In genomic region chr2:11551569-11552259, GRCh38 we compare ENCODE assay signal across 1 cellular context.
A peak's percentile ranks its signal among the peaks of the same experiment; 100 is the strongest.
TF ChIP-seq lines count a peak whose summit lies in the region.

No MANE protein-coding gene starts in this region.

TF ChIP-seq in K562, 482 proteins besides CTCF, POLR2A, EP300 and RAD21 (continued from another document):
- TF ChIP-seq ZNF407 (IDR thresholded peaks at IDR 0.05; ENCODE audit: low read depth) (no peak), ZNF766 (CRISPR knock-in tag; conservative IDR thresholded peaks at IDR 0.05) (no peak), ATF7 (IDR thresholded peaks at IDR 0.05) (no peak), ZNF324 (CRISPR knock-in tag; IDR thresholded peaks at IDR 0.05) (no peak), NFIC (IDR thresholded peaks at IDR 0.05) (peak; percentile 24; the same call in 1 of the 2 replicates), CHD4 (IDR thresholded peaks at IDR 0.05; ENCODE audit: insufficient read depth, insufficient replicate concordance, low read depth, low read length, poor library complexity, severe bottlenecking) (no peak), ZNF347 (CRISPR knock-in tag; IDR thresholded peaks at IDR 0.05; ENCODE audit: low read depth) (no peak), MGA (IDR thresholded peaks at IDR 0.05) (no peak), MTA2 (IDR thresholded peaks at IDR 0.05; ENCODE audit: low read depth) (no peak), FOXP4 (CRISPR knock-in tag; IDR thresholded peaks at IDR 0.05; ENCODE audit: borderline replicate concordance) (no peak), SIX5 (IDR thresholded peaks at IDR 0.05; ENCODE audit: borderline replicate concordance in 1 of 2, insufficient read depth in 1 of 2, low read depth in 1 of 2, low read length in 2 of 2) (no peak), CREB1 (IDR thresholded peaks at IDR 0.05) (no peak), CREB1 (CRISPR knock-in tag; IDR thresholded peaks at IDR 0.05) (no peak), TOE1 (IDR thresholded peaks at IDR 0.05; ENCODE audit: borderline replicate concordance) (no peak), TOE1 (CRISPR knock-in tag; IDR thresholded peaks at IDR 0.05; ENCODE audit: borderline replicate concordance, low read depth) (no peak), MNT (conservative IDR thresholded peaks at IDR 0.05) (no peak), ZNF224 (CRISPR knock-in tag; IDR thresholded peaks at IDR 0.05) (no peak), POLR2H (tag; IDR thresholded peaks at IDR 0.05; ENCODE audit: low read depth) (peak; percentile 92)
